ENCODE assay signal across 29 cellular contexts in genomic region chr2:238560234-238560633, GRCh38.
A peak's percentile ranks its signal among the peaks of the same experiment; 100 is the strongest.
DNase-seq lines count a peak whose midpoint lies in the region; ATAC-seq and TF ChIP-seq lines count a peak whose summit lies in the region.
"Had no signal": no experiment of that assay in that cellular context is flagged by ENCODE, and none has a peak within 500 bp of the region (broad histone marks: within the 10 kb centered on the region; RNA-seq: fewer than 3 reads in every experiment).

No MANE protein-coding gene starts in this region.

- H3K79me2 ChIP-seq in HCT116 (ENCODE audit: insufficient read depth, low read length): no peaks in the 10 kb centered on the region

- H3K14ac ChIP-seq in neuronal stem cell (ENCODE audit: low read length): peak overlapping the region; percentile 50

- no peaks in the 10 kb centered on the region for H3K9me2 ChIP-seq in HCT116 (ENCODE audit: insufficient read depth)

- 89 to 93% methylated on average over 6 to 11 of the region's 11 CpGs for WGBS in endodermal cell (ENCODE audit: insufficient coverage in 1 of 2, insufficient read length in 1 of 2), 2 experiments
- no CpG with 5 or more reads among the region's 11 CpGs for WGBS in neuronal stem cell (ENCODE audit: extremely low coverage in 2 of 2, insufficient read length in 2 of 2, insufficient replicate concordance in 1 of 2), 2 donors

- BruUV-seq in HCT116 (replicated peaks; lab: Mats Ljungman, UMichigan): no TSS peak

- H3K4me3 Mint-ChIP-seq in endodermal cell: no peak overlapping the region
- no peak overlapping the region for H3K4me3 Mint-ChIP-seq in CD4-positive, alpha-beta T cell
- H3K4me3 Mint-ChIP-seq: activated CD4-positive, alpha-beta T cell treated with anti-CD3 and anti-CD28 coated beads for 36 hours; neural crest cell had no signal

- H3K4me2 ChIP-seq in HCT116 (ENCODE audit: low read length) (no peak overlapping the region), neuronal stem cell (ENCODE audit: insufficient read depth, low read length, poor library complexity, severe bottlenecking) (no peak overlapping the region)

- H3K4ac ChIP-seq in neuronal stem cell (ENCODE audit: low read length): no peak overlapping the region

- H4K20me1 ChIP-seq in HCT116 (ENCODE audit: insufficient read depth): no peaks in the 10 kb centered on the region

- H3K27ac Mint-ChIP-seq in endodermal cell: no peak overlapping the region
- H3K27ac Mint-ChIP-seq in CD4-positive, alpha-beta T cell: no peak overlapping the region
- H3K27ac Mint-ChIP-seq: activated CD4-positive, alpha-beta T cell treated with anti-CD3 and anti-CD28 coated beads for 36 hours had no signal

- no peaks in the 10 kb centered on the region for H3K4me1 Mint-ChIP-seq in endodermal cell
- no peaks in the 10 kb centered on the region for H3K4me1 Mint-ChIP-seq in CD4-positive, alpha-beta T cell (ENCODE audit: low read depth)
- H3K4me1 Mint-ChIP-seq: activated CD4-positive, alpha-beta T cell treated with anti-CD3 and anti-CD28 coated beads for 36 hours; neural crest cell had no signal

- H2BK12ac ChIP-seq in neuronal stem cell (ENCODE audit: low read length): peak overlapping the region; percentile 63

- ATAC-seq in HCT116: peak; percentile 87
- no peak for ATAC-seq in CD4-positive, alpha-beta T cell (ENCODE audit: poor library complexity)
- ATAC-seq: activated CD4-positive, alpha-beta T cell treated with anti-CD3 and anti-CD28 coated beads for 36 hours; gastrocnemius medialis had no signal

- peak overlapping the region; percentile 84 for H2BK120ac ChIP-seq in neuronal stem cell (ENCODE audit: low read depth, low read length)

- H3K79me1 ChIP-seq in neuronal stem cell (ENCODE audit: low read depth, low read length): no peaks in the 10 kb centered on the region

- H3K9ac ChIP-seq in HCT116 (ENCODE audit: low read length) (no peak overlapping the region), endodermal cell (ENCODE audit: extremely low read depth, low read length, poor library complexity, severe bottlenecking) (no peak overlapping the region), neuronal stem cell (ENCODE audit: low read depth, low read length, poor library complexity) (no peak overlapping the region)
- H3K9ac ChIP-seq: GM23248 had no signal

- H2BK5ac ChIP-seq in neuronal stem cell (ENCODE audit: low read length): no peak overlapping the region

- intact Hi-C loops in HCT116 (cut with micrococcal nuclease): no loop called here
- intact Hi-C loops in CD4-positive, alpha-beta T cell (cut with DNase I, micrococcal nuclease): no loop called here

- no peaks in the 10 kb centered on the region for H3K36me3 Mint-ChIP-seq in endodermal cell (ENCODE audit: low read depth)
- H3K36me3 Mint-ChIP-seq in CD4-positive, alpha-beta T cell (ENCODE audit: low read depth): no peaks in the 10 kb centered on the region

- TF ChIP-seq CTCF in HCT116 (IDR thresholded peaks at IDR 0.05 in 2 of 3, conservative IDR thresholded peaks at IDR 0.05 in 1 of 3; ENCODE audit: borderline replicate concordance in 1 of 3, insufficient read depth in 1 of 3, low read depth in 2 of 3, low read length in 2 of 3) (peak in 2 of 3 experiments; percentile 19 to 32; a peak in 1 of 6 replicates), endodermal cell (conservative IDR thresholded peaks at IDR 0.05) (peak; percentile 59)
- no peak for TF ChIP-seq CTCF in CD4-positive, alpha-beta T cell (IDR thresholded peaks at IDR 0.05)

- H3K27me3 Mint-ChIP-seq in endodermal cell (ENCODE audit: insufficient read depth): no peaks in the 10 kb centered on the region
- peaks cover 5% of the 10 kb centered on the region for H3K27me3 Mint-ChIP-seq in CD4-positive, alpha-beta T cell
- H3K27me3 Mint-ChIP-seq: activated CD4-positive, alpha-beta T cell treated with anti-CD3 and anti-CD28 coated beads for 36 hours had no signal

- CTCF ChIA-PET in HCT116 (lab: Charles Lee): interaction anchor here (1.2 kb wide), 1 partner anchor 191 kb away, joined by 3 read pairs; no protein-coding TSS in a partner anchor
- CTCF ChIA-PET in CD4-positive, alpha-beta T cell (lab: Charles Lee): no interaction called here

- H2AK5ac ChIP-seq in neuronal stem cell (ENCODE audit: low read depth, low read length): no peak overlapping the region

- H3K9me3 ChIP-seq in HCT116 (ENCODE audit: control insufficient read depth in 1 of 2, insufficient read depth in 1 of 2, low read depth in 1 of 2, low read length in 2 of 2) (no peaks in the 10 kb centered on the region), endodermal cell (ENCODE audit: control insufficient read depth, low read length) (no peaks in the 10 kb centered on the region), neuronal stem cell (replicated peaks in 1 of 2; ENCODE audit: control insufficient read depth in 2 of 2, insufficient read depth in 1 of 2, low read depth in 1 of 2, low read length in 2 of 2) (peaks cover 0 to 2% of the 10 kb centered on the region in 2 donors)
- H3K9me3 ChIP-seq in CD4-positive, alpha-beta T cell (ENCODE audit: control insufficient read depth, low read length): no peaks in the 10 kb centered on the region
- H3K9me3 ChIP-seq: Caco-2, gastrocnemius medialis, prostate gland, sigmoid colon had no signal

- no peaks in the 10 kb centered on the region for H3K27me3 ChIP-seq in HCT116 (ENCODE audit: insufficient read depth, low read length)
- no peaks in the 10 kb centered on the region for H3K27me3 ChIP-seq in endodermal cell (ENCODE audit: control insufficient read depth, insufficient read depth, low read length, poor library complexity, severe bottlenecking)
- peaks cover 0 to 19% (median 0%) of the 10 kb centered on the region in 3 experiments for H3K27me3 ChIP-seq in neuronal stem cell (ENCODE audit: control insufficient read depth in 3 of 3, insufficient read depth in 3 of 3, low read depth in 1 of 3, low read length in 3 of 3)
- no peaks in the 10 kb centered on the region for H3K27me3 ChIP-seq in CD4-positive, alpha-beta T cell (ENCODE audit: control insufficient read depth, insufficient read depth, low read length)
- H3K27me3 ChIP-seq: sigmoid colon had no signal

- H3K36me3 ChIP-seq in HCT116 (ENCODE audit: control insufficient read depth in 1 of 2, insufficient read depth in 2 of 2, low read length in 2 of 2): no peaks in the 10 kb centered on the region
- no peaks in the 10 kb centered on the region for H3K36me3 ChIP-seq in endodermal cell (ENCODE audit: control insufficient read depth, insufficient read depth, low read length)
- H3K36me3 ChIP-seq in neuronal stem cell (replicated peaks in 1 of 2; ENCODE audit: control insufficient read depth in 2 of 2, insufficient read depth in 2 of 2, low read length in 2 of 2): no peaks in the 10 kb centered on the region
- H3K36me3 ChIP-seq: gastrocnemius medialis, prostate gland, sigmoid colon had no signal

- no peak overlapping the region for H4K91ac ChIP-seq in neuronal stem cell (ENCODE audit: low read depth, low read length, poor library complexity)

- no peak for TF ChIP-seq POLR2A in HCT116 (IDR thresholded peaks at IDR 0.05; ENCODE audit: borderline replicate concordance, extremely low read depth, insufficient read depth, insufficient read length)

- no peak overlapping the region for H3K23ac ChIP-seq in neuronal stem cell (ENCODE audit: low read depth, low read length, poor library complexity)

- H3K18ac ChIP-seq in neuronal stem cell (ENCODE audit: low read length): peak overlapping the region; percentile 33

- no peaks in the 10 kb centered on the region for H3K9me3 Mint-ChIP-seq in endodermal cell
- H3K9me3 Mint-ChIP-seq in CD4-positive, alpha-beta T cell: no peaks in the 10 kb centered on the region
- H3K9me3 Mint-ChIP-seq: neural crest cell had no signal

- peak; percentile 4 for DNase-seq in EH (ENCODE audit: low read depth)
- DNase-seq in HCT116 (ENCODE audit: low read depth, low spot score): no peak
- DNase-seq in endodermal cell: peak; percentile 85
- no peak for DNase-seq in neuronal stem cell (ENCODE audit: low spot score)
- DNase-seq in NOMO-1 (lab: John Stamatoyannopoulos, UW; ENCODE audit: unreplicated experiment in 2 of 2): no peak
- DNase-seq in activated T-cell treated with anti-CD3 and anti-CD28 coated beads for 4 hours: no peak
- no peak for DNase-seq in NCI-H526 (lab: John Stamatoyannopoulos, UW)
- DNase-seq in CD4-positive, alpha-beta T cell: no peak
- DNase-seq: activated CD4-positive, alpha-beta T cell treated with anti-CD3 and anti-CD28 coated beads for 36 hours; activated effector memory CD4-positive, alpha-beta T cell treated with anti-CD3 and anti-CD28 coated beads, Interleukin-2, amount 50 U/mL, for 16 hours; C1 segment of cervical spinal cord; central memory CD4-positive, alpha-beta T cell; DMS79 treated with DMSO at 0.1 percent for 48 hours; gastrocnemius medialis; GM23248; hypothalamus; IMR-90; NCI-H1105; NCI-H1930; NCI-H226; RPMI8226; sigmoid colon; stimulated activated CD4-positive, alpha-beta T cell treated with anti-CD3 and anti-CD28 coated beads, Interleukin-15, amount 100 ng/mL, for 24 hours; stimulated activated naive CD4-positive, alpha-beta T cell treated with Interleukin-2 at 50 U/mL for 16 hours; T-helper 2 cell had no signal

- no peak overlapping the region for H2AFZ ChIP-seq in HCT116 (ENCODE audit: low read depth, low read length, poor library complexity, severe bottlenecking)
- no peak overlapping the region for H2AFZ ChIP-seq in neuronal stem cell (ENCODE audit: low read length)
- H2AFZ ChIP-seq: GM23248 had no signal

- H4K8ac ChIP-seq in neuronal stem cell (ENCODE audit: low read depth, low read length): no peak overlapping the region

- RAD21 ChIA-PET in HCT116 (lab: Charles Lee; ENCODE audit: low non-redundant PET in 1 of 2, low total read pairs in 2 of 2, uncharacterized antibody in 2 of 2, unreplicated experiment in 2 of 2): interaction anchor here in 1 of 2 experiments (0.6 kb wide), 2 partner anchors 99 to 175 kb away, joined by 3 to 6 read pairs; no protein-coding TSS in a partner anchor

- TF ChIP-seq RAD21 in HCT116 (IDR thresholded peaks at IDR 0.05; ENCODE audit: low read depth): peak; percentile 50

- H3K4me1 ChIP-seq in HCT116 (ENCODE audit: control insufficient read depth in 1 of 2, insufficient read depth in 2 of 2, low read length in 2 of 2) (no peaks in the 10 kb centered on the region), endodermal cell (ENCODE audit: control insufficient read depth, insufficient read depth, low read length) (no peaks in the 10 kb centered on the region), neuronal stem cell (ENCODE audit: control insufficient read depth in 2 of 2, insufficient read depth in 1 of 2, low read depth in 1 of 2, low read length in 2 of 2) (peaks cover 0 to 3% of the 10 kb centered on the region in 2 donors)
- H3K4me1 ChIP-seq: Caco-2, gastrocnemius medialis, prostate gland had no signal

- H3K4me3 ChIP-seq in HCT116 (replicated peaks in 1 of 2; ENCODE audit: low read depth in 1 of 2, low read length in 2 of 2): no peak overlapping the region
- no peak overlapping the region for H3K4me3 ChIP-seq in endodermal cell (ENCODE audit: low read length)
- H3K4me3 ChIP-seq in neuronal stem cell (ENCODE audit: low read length in 2 of 2): no peak overlapping the region
- H3K4me3 ChIP-seq: gastrocnemius medialis, GM23248, lung, prostate gland, sigmoid colon had no signal

- H2BK15ac ChIP-seq in neuronal stem cell (ENCODE audit: low read length): peak overlapping the region; percentile 70

- POLR2A ChIA-PET in HCT116 (lab: Charles Lee): no interaction called here
- POLR2A ChIA-PET in CD4-positive, alpha-beta T cell (lab: Charles Lee): no interaction called here

- no peak overlapping the region for H3K27ac ChIP-seq in HCT116 (ENCODE audit: low read depth, low read length)
- no peak overlapping the region for H3K27ac ChIP-seq in endodermal cell (ENCODE audit: low read depth, low read length)
- H3K27ac ChIP-seq in neuronal stem cell (replicated peaks; ENCODE audit: low read length): no peak overlapping the region
- H3K27ac ChIP-seq in CD4-positive, alpha-beta T cell (ENCODE audit: low read depth, low read length): no peak overlapping the region
- H3K27ac ChIP-seq: gastrocnemius medialis, GM23248, prostate gland, sigmoid colon had no signal

Comparison
In these comparisons a context has a peak if more than half of its experiments do, and no peak if none do; other contexts are left out.
1. DNase-seq: peak in EH (single experiment) and endodermal cell (single experiment); none in HCT116 (single experiment), neuronal stem cell (single experiment), NOMO-1 (0 of 2), activated T-cell treated with anti-CD3 and anti-CD28 coated beads for 4 hours (single experiment), NCI-H526 (0 of 2) and CD4-positive, alpha-beta T cell (0 of 10).